In genomic region chr16:58020628-58021521, GRCh38 we compare ENCODE assay signal across 8 cellular contexts. TPM values are rescaled to one million over a fixed set of nuclear protein-coding genes. Genes with fewer than 3 reads are reported as not detected.
DNase-seq lines count a peak whose midpoint lies in the region; ATAC-seq and TF ChIP-seq lines count a peak whose summit lies in the region.

No MANE protein-coding gene starts in this region.

- TF ChIP-seq POLR2A in tibial nerve (IDR thresholded peaks at IDR 0.05), result no peak

- no peak overlapping the region for H3K27ac ChIP-seq in effector memory CD4-positive, alpha-beta T cell (ENCODE audit: insufficient read depth, low read length, poor library complexity, severe bottlenecking)
- peak overlapping the region in 2 of 4 donors; percentile 48 to 53 for H3K27ac ChIP-seq in tibial nerve

- H3K4me3 ChIP-seq in effector memory CD4-positive, alpha-beta T cell (ENCODE audit: insufficient read depth, low read depth, low read length, poor library complexity, severe bottlenecking), result no peak overlapping the region
- no peak overlapping the region for H3K4me3 ChIP-seq in tibial nerve

- DNase-seq in NCI-H345 (lab: John Stamatoyannopoulos, UW), result peak; percentile 15
- DNase-seq in NCI-H345 treated with DMSO at 0.1 percent for 48 hours (lab: John Stamatoyannopoulos, UW; ENCODE audit: unreplicated experiment), result no peak
- peak; percentile 45 for DNase-seq in MV-4-11 (lab: John Stamatoyannopoulos, UW)
- peak; percentile 76 for DNase-seq in activated CD4-positive, alpha-beta memory T cell treated with anti-CD3 and anti-CD28 coated beads for 36 hours
- peak; percentile 19 to 41 (median 24) for DNase-seq in effector memory CD4-positive, alpha-beta T cell
- DNase-seq in mucosa of gallbladder (ENCODE audit: low spot score), result peak; percentile 68
- peak; percentile 54 to 82 for DNase-seq in tibial nerve (ENCODE audit: low spot score in 2 of 2)

- no peak for ATAC-seq in HG03342 (IDR thresholded peaks at IDR 0.05; ENCODE audit: unreplicated experiment)

- peaks cover 6% of the 10 kb centered on the region for H3K36me3 ChIP-seq in effector memory CD4-positive, alpha-beta T cell (ENCODE audit: control insufficient read depth, insufficient read depth, low read length)
- peaks cover 0 to 35% (median 0%) of the 10 kb centered on the region in 3 donors for H3K36me3 ChIP-seq in tibial nerve

- POLR2A ChIA-PET in activated CD4-positive, alpha-beta memory T cell treated with anti-CD3 and anti-CD28 coated beads for 36 hours (lab: Charles Lee), result no interaction called here

- 35% methylated on average over 8 of the region's 8 CpGs for WGBS in tibial nerve, 2 donors

- peaks cover 10% of the 10 kb centered on the region for H3K4me1 Mint-ChIP-seq in activated CD4-positive, alpha-beta memory T cell treated with anti-CD3 and anti-CD28 coated beads for 36 hours (ENCODE audit: low read depth)

- peak overlapping the region; percentile 9 for H3K27ac Mint-ChIP-seq in activated CD4-positive, alpha-beta memory T cell treated with anti-CD3 and anti-CD28 coated beads for 36 hours

- H3K36me3 Mint-ChIP-seq in activated CD4-positive, alpha-beta memory T cell treated with anti-CD3 and anti-CD28 coated beads for 36 hours, result no peaks in the 10 kb centered on the region

- peak; percentile 69 to 85 (median 76) for TF ChIP-seq CTCF in tibial nerve (IDR thresholded peaks at IDR 0.05)

- H3K27me3 Mint-ChIP-seq in activated CD4-positive, alpha-beta memory T cell treated with anti-CD3 and anti-CD28 coated beads for 36 hours, result no peaks in the 10 kb centered on the region

- TF ChIP-seq EP300 in tibial nerve (IDR thresholded peaks at IDR 0.05), result no peak

- peaks cover 6% of the 10 kb centered on the region for H3K4me1 ChIP-seq in effector memory CD4-positive, alpha-beta T cell (ENCODE audit: control insufficient read depth, insufficient read depth, low read length, poor library complexity, severe bottlenecking)
- H3K4me1 ChIP-seq in tibial nerve, result peaks cover 0 to 53% (median 22%) of the 10 kb centered on the region in 4 donors

- H3K27me3 ChIP-seq in effector memory CD4-positive, alpha-beta T cell (replicated peaks; ENCODE audit: control insufficient read depth, insufficient read depth, low read length, poor library complexity, severe bottlenecking), result no peaks in the 10 kb centered on the region
- H3K27me3 ChIP-seq in tibial nerve, result no peaks in the 10 kb centered on the region

- intact Hi-C loops in activated CD4-positive, alpha-beta memory T cell treated with anti-CD3 and anti-CD28 coated beads for 36 hours (cut with micrococcal nuclease), result loop anchor here (2.0 to 10.0 kb wide), 4 partner anchors 174 to 464 kb away; partner anchors contain the start of gene CSNK2A2

- no peak overlapping the region for H3K4me3 Mint-ChIP-seq in activated CD4-positive, alpha-beta memory T cell treated with anti-CD3 and anti-CD28 coated beads for 36 hours

- no peaks in the 10 kb centered on the region for H3K9me3 ChIP-seq in effector memory CD4-positive, alpha-beta T cell (ENCODE audit: control insufficient read depth, low read length)
- H3K9me3 ChIP-seq in tibial nerve, result no peaks in the 10 kb centered on the region

- CTCF ChIA-PET in activated CD4-positive, alpha-beta memory T cell treated with anti-CD3 and anti-CD28 coated beads for 36 hours (lab: Charles Lee), result interaction anchor here (0.7 to 1.4 kb wide), 3 partner anchors 13 to 103 kb away, joined by 3 to 4 read pairs (median 3); no protein-coding TSS in a partner anchor

- no peaks in the 10 kb centered on the region for H3K9me3 Mint-ChIP-seq in activated CD4-positive, alpha-beta memory T cell treated with anti-CD3 and anti-CD28 coated beads for 36 hours

RNA-seq across cellular contexts. Expression of gene MMP15, which starts 4.7 kb away (rescaled TPM):
- under 1 TPM; 0.46 to 0.71 TPM for total RNA-seq in activated CD4-positive, alpha-beta memory T cell treated with anti-CD3 and anti-CD28 coated beads for 36 hours
- total RNA-seq in mucosa of gallbladder (109 TPM), tibial nerve (10 to 100 TPM; 11.4 to 32.9 (median 28.4) TPM)

RNA-seq across cellular contexts. Expression of gene USB1, which starts 19.7 kb away (rescaled TPM):
- total RNA-seq in activated CD4-positive, alpha-beta memory T cell treated with anti-CD3 and anti-CD28 coated beads for 36 hours, result 10 to 100 TPM; 42.2 to 46.0 TPM
- total RNA-seq in mucosa of gallbladder (42.4 TPM), tibial nerve (10 to 100 TPM; 23.1 to 80.4 (median 31.6) TPM)

RNA-seq across cellular contexts. Expression of gene ZNF319, which starts 20.4 kb away (rescaled TPM):
- total RNA-seq in activated CD4-positive, alpha-beta memory T cell treated with anti-CD3 and anti-CD28 coated beads for 36 hours, result 1 to 10 TPM; 6.5 to 8.1 TPM
- total RNA-seq in mucosa of gallbladder (12.1 TPM), tibial nerve (10 to 100 TPM in 1 of 4 donors, 1 to 10 TPM in 3; 7.5 to 11.6 (median 9.1) TPM)

RNA-seq across cellular contexts. Expression of gene CNGB1, which starts 49.9 kb away (rescaled TPM):
- not detected for total RNA-seq in activated CD4-positive, alpha-beta memory T cell treated with anti-CD3 and anti-CD28 coated beads for 36 hours
- 0.29 TPM for total RNA-seq in mucosa of gallbladder
- not detected for total RNA-seq in tibial nerve

Comparison
In these comparisons a context has a peak if more than half of its experiments do, and no peak if none do; other contexts are left out.
1. RNA of gene MMP15, which starts 4.7 kb away (total RNA-seq): 109 TPM in mucosa of gallbladder (single experiment) and 11.4 to 32.9 TPM in tibial nerve; 0.46 to 0.71 TPM in activated CD4-positive, alpha-beta memory T cell treated with anti-CD3 and anti-CD28 coated beads for 36 hours; every median in the first group is over 4 times any median in the second.